27 cellular contexts compared by ENCODE assay signal in genomic region chr1:115906627-115907026, GRCh38.
DNase-seq lines count a peak whose midpoint lies in the region; ATAC-seq and TF ChIP-seq lines count a peak whose summit lies in the region.
"Had no signal": no experiment of that assay in that cellular context is flagged by ENCODE, and none has a peak within 500 bp of the region (broad histone marks: within the 10 kb centered on the region; RNA-seq: fewer than 3 reads in every experiment).

No MANE protein-coding gene starts in this region.

- no peak overlapping the region for H3K9ac ChIP-seq in HCT116 (ENCODE audit: low read length)
- H3K9ac ChIP-seq in trophoblast cell (ENCODE audit: low read length): no peak overlapping the region

- ATAC-seq in HCT116: no peak
- ATAC-seq in HG02759 (IDR thresholded peaks at IDR 0.05; ENCODE audit: unreplicated experiment): no peak
- no peak for ATAC-seq in GM21723 (IDR thresholded peaks at IDR 0.05; ENCODE audit: unreplicated experiment)
- ATAC-seq: activated CD8-positive, alpha-beta T cell treated with anti-CD3 and anti-CD28 coated beads for 36 hours; body of pancreas; gastrocnemius medialis; left cardiac atrium; stimulated activated effector memory CD8-positive, alpha-beta T cell treated with anti-CD3 and anti-CD28 coated beads, Interleukin-12 subunit alpha, Interleukin-12 subunit beta, amount 100 ng/mL, for 72 hours had no signal

- POLR2A ChIA-PET in HCT116 (lab: Charles Lee): interaction anchor here (1.4 kb wide), 1 partner anchor 9 kb away, joined by 3 read pairs; no protein-coding TSS in a partner anchor

- H3K4me2 ChIP-seq in HCT116 (ENCODE audit: low read length) (no peak overlapping the region), trophoblast cell (ENCODE audit: low read length) (no peak overlapping the region)

- H3K23ac ChIP-seq in trophoblast cell (ENCODE audit: low read length): no peak overlapping the region

- H2AFZ ChIP-seq in HCT116 (ENCODE audit: low read depth, low read length, poor library complexity, severe bottlenecking) (no peak overlapping the region), trophoblast cell (ENCODE audit: insufficient read depth, low read length, poor library complexity) (no peak overlapping the region)

- H3K9me3 ChIP-seq in HCT116 (ENCODE audit: control insufficient read depth in 1 of 2, insufficient read depth in 1 of 2, low read depth in 1 of 2, low read length in 2 of 2): no peaks in the 10 kb centered on the region
- no peaks in the 10 kb centered on the region for H3K9me3 ChIP-seq in trophoblast cell (ENCODE audit: insufficient read depth, low read depth, low read length)
- H3K9me3 ChIP-seq: adrenal gland, body of pancreas, gastrocnemius medialis had no signal

- H3K27ac ChIP-seq in HCT116 (ENCODE audit: low read depth, low read length): no peak overlapping the region
- peak overlapping the region; percentile 7 for H3K27ac ChIP-seq in trophoblast cell (ENCODE audit: low read depth, low read length)
- H3K27ac ChIP-seq: adrenal gland, body of pancreas, gastrocnemius medialis had no signal

- no peaks in the 10 kb centered on the region for H3K9me2 ChIP-seq in HCT116 (ENCODE audit: insufficient read depth)

- CTCF ChIA-PET in HCT116 (lab: Charles Lee): no interaction called here

- peaks cover 10% of the 10 kb centered on the region for H3K79me1 ChIP-seq in trophoblast cell (ENCODE audit: low read length)

- no peaks in the 10 kb centered on the region for H4K20me1 ChIP-seq in HCT116 (ENCODE audit: insufficient read depth)

- RAD21 ChIA-PET in HCT116 (lab: Charles Lee; ENCODE audit: low non-redundant PET in 1 of 2, low total read pairs in 2 of 2, uncharacterized antibody in 2 of 2, unreplicated experiment in 2 of 2): no interaction called here

- no CpG with 5 or more reads among the region's 1 CpG for WGBS in trophoblast cell (ENCODE audit: extremely low coverage, insufficient coverage, insufficient read length)

- H3K14ac ChIP-seq in trophoblast cell (ENCODE audit: low read length): no peak overlapping the region

- no peak overlapping the region for H2BK5ac ChIP-seq in trophoblast cell (ENCODE audit: low read depth, low read length, poor library complexity)

- no peak overlapping the region for H2AK5ac ChIP-seq in trophoblast cell (ENCODE audit: low read length)

- TF ChIP-seq CTCF in HCT116 (IDR thresholded peaks at IDR 0.05 in 2 of 3, conservative IDR thresholded peaks at IDR 0.05 in 1 of 3; ENCODE audit: borderline replicate concordance in 1 of 3, insufficient read depth in 1 of 3, low read depth in 2 of 3, low read length in 2 of 3): no peak
- no peak for TF ChIP-seq CTCF in epithelial cell of esophagus (IDR thresholded peaks at IDR 0.05; ENCODE audit: insufficient read depth, low read depth, low read length, missing control alignments)

- no peaks in the 10 kb centered on the region for H3K36me3 ChIP-seq in HCT116 (ENCODE audit: control insufficient read depth in 1 of 2, insufficient read depth in 2 of 2, low read length in 2 of 2)
- no peaks in the 10 kb centered on the region for H3K36me3 ChIP-seq in trophoblast cell (ENCODE audit: control insufficient read depth in 1 of 2, insufficient read depth in 2 of 2, low read length in 2 of 2)
- H3K36me3 ChIP-seq: adrenal gland, gastrocnemius medialis had no signal

- TF ChIP-seq RAD21 in HCT116 (IDR thresholded peaks at IDR 0.05; ENCODE audit: low read depth): no peak

- H3K79me2 ChIP-seq in HCT116 (ENCODE audit: insufficient read depth, low read length) (no peaks in the 10 kb centered on the region), trophoblast cell (ENCODE audit: control insufficient read depth, insufficient read depth, low read length, poor library complexity) (peaks cover 2% of the 10 kb centered on the region)

- no peak for DNase-seq in HCT116 (ENCODE audit: low read depth, low spot score)
- peak; percentile 63 for DNase-seq in NCI-H510A (lab: John Stamatoyannopoulos, UW)
- DNase-seq in epithelial cell of esophagus (ENCODE audit: low read depth): peak; percentile 84
- peak; percentile 45 to 85 for DNase-seq in trophoblast cell
- no peak for DNase-seq in AG08396 (ENCODE audit: low spot score)
- DNase-seq: activated CD4-positive, alpha-beta T cell treated with anti-CD3 and anti-CD28 coated beads for 1 hour; activated CD8-positive, alpha-beta memory T cell treated with anti-CD3 and anti-CD28 coated beads, Interleukin-2, amount 50 U/mL, for 48 hours; activated CD8-positive, alpha-beta T cell treated with anti-CD3 and anti-CD28 coated beads for 36 hours; activated naive CD4-positive, alpha-beta T cell treated with anti-CD3 and anti-CD28 coated beads, Interleukin-2, amount 10 ng/mL, durations not matched to agents 7 days and 5 days; adrenal gland; body of pancreas; C1 segment of cervical spinal cord; cerebellar nuclear complex; dermis blood vessel endothelial cell; DND-41; gastrocnemius medialis; KBM-7; left cardiac atrium; MM.1S; NCI-H1436; NCI-H2081; NCI-H446; OCI-M1; T-helper 2 cell had no signal

- BruUV-seq in HCT116 (replicated peaks; lab: Mats Ljungman, UMichigan): no TSS peak

- H3K4me1 ChIP-seq in HCT116 (ENCODE audit: control insufficient read depth in 1 of 2, insufficient read depth in 2 of 2, low read length in 2 of 2) (peaks cover 0 to 6% of the 10 kb centered on the region in 2 experiments; a peak in 1 of 4 replicates), trophoblast cell (ENCODE audit: control insufficient read depth in 1 of 2, insufficient read depth in 2 of 2, low read length in 2 of 2) (peaks cover 16 to 31% of the 10 kb centered on the region in 2 experiments)
- H3K4me1 ChIP-seq: adrenal gland, body of pancreas, gastrocnemius medialis had no signal

- H3K4me3 ChIP-seq in HCT116 (replicated peaks in 1 of 2; ENCODE audit: low read depth in 1 of 2, low read length in 2 of 2): no peak overlapping the region
- H3K4me3 ChIP-seq in epithelial cell of esophagus (ENCODE audit: low read length): no peak overlapping the region
- H3K4me3 ChIP-seq in trophoblast cell (ENCODE audit: low read depth, low read length): no peak overlapping the region
- H3K4me3 ChIP-seq: adrenal gland, body of pancreas, gastrocnemius medialis had no signal

- H2BK120ac ChIP-seq in trophoblast cell (ENCODE audit: insufficient read depth, low read length, poor library complexity): no peak overlapping the region

- no peak overlapping the region for H2BK12ac ChIP-seq in trophoblast cell (ENCODE audit: low read length)

- H3K4ac ChIP-seq in trophoblast cell (ENCODE audit: low read depth, low read length): no peak overlapping the region

- no peaks in the 10 kb centered on the region for H3K27me3 ChIP-seq in HCT116 (ENCODE audit: insufficient read depth, low read length)
- no peaks in the 10 kb centered on the region for H3K27me3 ChIP-seq in trophoblast cell (ENCODE audit: insufficient read depth, low read length)
- H3K27me3 ChIP-seq: adrenal gland, body of pancreas had no signal

- intact Hi-C loops in HCT116 (cut with micrococcal nuclease): no loop called here

- no peak for TF ChIP-seq POLR2A in HCT116 (IDR thresholded peaks at IDR 0.05; ENCODE audit: borderline replicate concordance, extremely low read depth, insufficient read depth, insufficient read length)

- H4K91ac ChIP-seq in trophoblast cell (ENCODE audit: low read depth, low read length): no peak overlapping the region

- no peak overlapping the region for H3K18ac ChIP-seq in trophoblast cell (ENCODE audit: low read length)

- H4K8ac ChIP-seq in trophoblast cell (ENCODE audit: low read depth, low read length): no peak overlapping the region

- H4K12ac ChIP-seq in trophoblast cell (ENCODE audit: low read depth, low read length): no peak overlapping the region

TF ChIP-seq in HCT116, 20 proteins besides CTCF, POLR2A, EP300 and RAD21:
- TF ChIP-seq CBX3 (IDR thresholded peaks at IDR 0.05; ENCODE audit: low read depth) (0 out of 2 replicates have a peak, but pooled peaks have one; percentile 4), EGR1 (IDR thresholded peaks at IDR 0.05; ENCODE audit: low read depth) (no peak), YY1 (IDR thresholded peaks at IDR 0.05; ENCODE audit: extremely low read depth, insufficient replicate concordance, low read depth, low read length) (no peak), ZNF274 (IDR thresholded peaks at IDR 0.05; ENCODE audit: low read depth, low read length) (no peak)

Comparison
In these comparisons a context has a peak if more than half of its experiments do, and no peak if none do; other contexts are left out.
1. DNase-seq: peak in NCI-H510A (single experiment), epithelial cell of esophagus (single experiment) and trophoblast cell (2 of 2); none in HCT116 (single experiment) and AG08396 (single experiment).